20 cellular contexts compared by ENCODE assay signal in genomic region chr4:175540732-175541131, GRCh38.
DNase-seq lines count a peak whose midpoint lies in the region; ATAC-seq, FAIRE-seq and TF ChIP-seq lines count a peak whose summit lies in the region.
"Had no signal": no experiment of that assay in that cellular context is flagged by ENCODE, and none has a peak within 500 bp of the region (broad histone marks: within the 10 kb centered on the region; RNA-seq: fewer than 3 reads in every experiment).

No MANE protein-coding gene starts in this region.

- H3K4me3 ChIP-seq in HCT116 (replicated peaks in 1 of 2; ENCODE audit: low read depth in 1 of 2, low read length in 2 of 2) = no peak overlapping the region
- no peak overlapping the region for H3K4me3 ChIP-seq in OCI-LY1 (ENCODE audit: low read depth, low read length, poor library complexity, severe bottlenecking)
- H3K4me3 ChIP-seq in kidney (ENCODE audit: low read length in 2 of 2) = no peak overlapping the region
- H3K4me3 ChIP-seq in psoas muscle = no peak overlapping the region
- H3K4me3 ChIP-seq: A549, GM23338, K562 had no signal

- BruUV-seq in HCT116 (replicated peaks; lab: Mats Ljungman, UMichigan) = no TSS peak

- H3K9me2 ChIP-seq in HCT116 (ENCODE audit: insufficient read depth) (no peaks in the 10 kb centered on the region), OCI-LY1 (ENCODE audit: low read depth, low read length) (no peaks in the 10 kb centered on the region)

- ATAC-seq in HCT116 (peak; percentile 64), psoas muscle (no peak)
- ATAC-seq: A549, GM23338, K562 had no signal

- H3K4me2 ChIP-seq in HCT116 (ENCODE audit: low read length) (no peak overlapping the region), OCI-LY1 (ENCODE audit: low read length) (peak overlapping the region; percentile 26; the same call in 1 of the 2 replicates)
- H3K4me2 ChIP-seq: A549, GM23338 had no signal

- H4K20me1 ChIP-seq in HCT116 (ENCODE audit: insufficient read depth) = no peaks in the 10 kb centered on the region
- H4K20me1 ChIP-seq in OCI-LY1 (ENCODE audit: insufficient read depth, low read length) = no peaks in the 10 kb centered on the region

- H3K27me3 ChIP-seq in HCT116 (ENCODE audit: insufficient read depth, low read length) (no peaks in the 10 kb centered on the region), OCI-LY1 (ENCODE audit: insufficient read depth, low read length) (no peaks in the 10 kb centered on the region), psoas muscle (ENCODE audit: insufficient read depth in 3 of 3, low read length in 2 of 3) (no peaks in the 10 kb centered on the region)
- H3K27me3 ChIP-seq: BE2C had no signal

- WGBS in psoas muscle, 3 donors = 75 to 77% (median 76%) methylated on average over 7 of the region's 7 CpGs

- POLR2A ChIA-PET in HCT116 (lab: Charles Lee) = no interaction called here

- no peaks in the 10 kb centered on the region for H3K36me3 Mint-ChIP-seq in progenitor cell of endocrine pancreas (ENCODE audit: insufficient read depth)
- H3K36me3 Mint-ChIP-seq: CD4-positive, alpha-beta memory T cell had no signal

- H3K4me3 Mint-ChIP-seq in progenitor cell of endocrine pancreas (ENCODE audit: low read depth) = no peak overlapping the region
- H3K4me3 Mint-ChIP-seq: CD4-positive, alpha-beta memory T cell; GM23338; H9 had no signal

- no peaks in the 10 kb centered on the region for H3K4me1 Mint-ChIP-seq in progenitor cell of endocrine pancreas (ENCODE audit: low read depth)
- H3K4me1 Mint-ChIP-seq: CD4-positive, alpha-beta memory T cell; GM23338; H9 had no signal

- no peak for TF ChIP-seq POLR2A in HCT116 (IDR thresholded peaks at IDR 0.05; ENCODE audit: borderline replicate concordance, extremely low read depth, insufficient read depth, insufficient read length)

- H3K36me3 ChIP-seq in HCT116 (ENCODE audit: control insufficient read depth in 1 of 2, insufficient read depth in 2 of 2, low read length in 2 of 2) (no peaks in the 10 kb centered on the region), OCI-LY1 (ENCODE audit: insufficient read depth, low read length) (no peaks in the 10 kb centered on the region), kidney (ENCODE audit: control insufficient read depth in 1 of 2, insufficient read depth in 2 of 2, low read length in 2 of 2) (no peaks in the 10 kb centered on the region), psoas muscle (ENCODE audit: insufficient read depth in 1 of 2, low read depth in 1 of 2) (no peaks in the 10 kb centered on the region)
- H3K36me3 ChIP-seq: BE2C had no signal

- H3K27ac ChIP-seq in HCT116 (ENCODE audit: low read depth, low read length) (no peak overlapping the region), OCI-LY1 (ENCODE audit: low read depth, low read length, poor library complexity, severe bottlenecking) (no peak overlapping the region), kidney (ENCODE audit: low read depth in 2 of 2, low read length in 2 of 2) (no peak overlapping the region), psoas muscle (no peak overlapping the region)
- H3K27ac ChIP-seq: C4-2B had no signal

- RAD21 ChIA-PET in HCT116 (lab: Charles Lee; ENCODE audit: low non-redundant PET in 1 of 2, low total read pairs in 2 of 2, uncharacterized antibody in 2 of 2, unreplicated experiment in 2 of 2) = no interaction called here

- CTCF ChIA-PET in HCT116 (lab: Charles Lee) = no interaction called here

- no peak for TF ChIP-seq RAD21 in HCT116 (IDR thresholded peaks at IDR 0.05; ENCODE audit: low read depth)

- no peaks in the 10 kb centered on the region for H3K9me3 Mint-ChIP-seq in progenitor cell of endocrine pancreas (ENCODE audit: low read depth)

- DNase-seq in HCT116 (ENCODE audit: low read depth, low spot score) (no peak), kidney (peak; percentile 21), progenitor cell of endocrine pancreas (ENCODE audit: low spot score, unreplicated experiment) (no peak), psoas muscle (no peak), NCI-H510A treated with DMSO at 0.1 percent for 48 hours (lab: John Stamatoyannopoulos, UW) (no peak), GM13977 (ENCODE audit: low spot score) (no peak)
- DNase-seq: BE2C; CD4-positive, alpha-beta memory T cell; DMS153; DND-41; GDM1; H9 had no signal

- no peak for FAIRE-seq in kidney (lab: Jason Lieb, UNC)
- FAIRE-seq: A549, D721Med, GM18507, HTR-8/SVneo, K562 had no signal

- no peaks in the 10 kb centered on the region for H3K79me2 ChIP-seq in HCT116 (ENCODE audit: insufficient read depth, low read length)
- H3K79me2 ChIP-seq in OCI-LY1 (ENCODE audit: insufficient read depth, low read length) = no peaks in the 10 kb centered on the region

- H3K4me1 ChIP-seq in HCT116 (ENCODE audit: control insufficient read depth in 1 of 2, insufficient read depth in 2 of 2, low read length in 2 of 2) (peaks cover 13 to 15% of the 10 kb centered on the region in 2 experiments; a peak in 3 of 4 replicates), OCI-LY1 (ENCODE audit: insufficient read depth, low read length, severe bottlenecking) (peaks cover 20% of the 10 kb centered on the region), kidney (ENCODE audit: control insufficient read depth in 1 of 2, insufficient read depth in 1 of 2, low read depth in 1 of 2, low read length in 2 of 2) (no peaks in the 10 kb centered on the region), psoas muscle (no peaks in the 10 kb centered on the region)
- H3K4me1 ChIP-seq: BE2C had no signal

- H3K27me3 Mint-ChIP-seq in progenitor cell of endocrine pancreas = no peaks in the 10 kb centered on the region
- H3K27me3 Mint-ChIP-seq: CD4-positive, alpha-beta memory T cell had no signal

- no peak overlapping the region for H3K9ac ChIP-seq in HCT116 (ENCODE audit: low read length)
- H3K9ac ChIP-seq in OCI-LY1 (ENCODE audit: low read length) = no peak overlapping the region; the same call in 1 of the 2 replicates
- H3K9ac ChIP-seq in kidney (ENCODE audit: low read length in 2 of 2) = no peak overlapping the region

- peak overlapping the region; percentile 86 for H2AFZ ChIP-seq in HCT116 (ENCODE audit: low read depth, low read length, poor library complexity, severe bottlenecking)
- H2AFZ ChIP-seq in OCI-LY1 (ENCODE audit: low read length) = peak overlapping the region; percentile 54; the same call in 1 of the 2 replicates
- H2AFZ ChIP-seq: GM23338 had no signal

- TF ChIP-seq CTCF in HCT116 (IDR thresholded peaks at IDR 0.05 in 2 of 3, conservative IDR thresholded peaks at IDR 0.05 in 1 of 3; ENCODE audit: borderline replicate concordance in 1 of 3, insufficient read depth in 1 of 3, low read depth in 2 of 3, low read length in 2 of 3) (no peak), OCI-LY1 (IDR thresholded peaks at IDR 0.05; ENCODE audit: low read length) (peak; percentile 9; the same call in 1 of the 2 replicates), kidney (IDR thresholded peaks at IDR 0.05; ENCODE audit: borderline replicate concordance, extremely low read depth, insufficient read depth) (no peak), progenitor cell of endocrine pancreas (IDR thresholded peaks at IDR 0.05; ENCODE audit: unreplicated experiment) (no peak), psoas muscle (IDR thresholded peaks at IDR 0.05) (no peak), GM13977 (IDR thresholded peaks at IDR 0.05; ENCODE audit: extremely low read depth, insufficient read depth, missing control alignments) (no peak)

- H3F3A ChIP-seq in OCI-LY1 (ENCODE audit: insufficient read depth, low read length) = no peaks in the 10 kb centered on the region

- peak overlapping the region; percentile 64 for H3K27ac Mint-ChIP-seq in progenitor cell of endocrine pancreas
- H3K27ac Mint-ChIP-seq: CD4-positive, alpha-beta memory T cell; GM23338; H9 had no signal

- H3K9me3 ChIP-seq in HCT116 (ENCODE audit: control insufficient read depth in 1 of 2, insufficient read depth in 1 of 2, low read depth in 1 of 2, low read length in 2 of 2) (no peaks in the 10 kb centered on the region), OCI-LY1 (ENCODE audit: low read length) (no peaks in the 10 kb centered on the region; the same call in 1 of the 2 replicates), kidney (ENCODE audit: control insufficient read depth in 1 of 2, low read length in 2 of 2) (no peaks in the 10 kb centered on the region), psoas muscle (no peaks in the 10 kb centered on the region)
- H3K9me3 ChIP-seq: BE2C had no signal

- in situ Hi-C loops in GM13977 (cut with MboI; ENCODE audit: low pct_unique_long_range_greater_than_20kb, low sequenced_read_pairs, unreplicated experiment) = no loop called here

- intact Hi-C loops in HCT116 (cut with micrococcal nuclease) (no loop called here), kidney (cut with DNase I) (no loop called here), psoas muscle (cut with DNase I) (no loop called here)

TF ChIP-seq in HCT116, 20 proteins besides CTCF, POLR2A, EP300 and RAD21 (continues in another document):
- TF ChIP-seq ZFX (IDR thresholded peaks at IDR 0.05) (no peak), EGR1 (IDR thresholded peaks at IDR 0.05; ENCODE audit: low read depth) (no peak), YY1 (IDR thresholded peaks at IDR 0.05; ENCODE audit: extremely low read depth, insufficient replicate concordance, low read depth, low read length) (no peak), FOSL1 (IDR thresholded peaks at IDR 0.05; ENCODE audit: low read depth) (no peak), EZH2 (IDR thresholded peaks at IDR 0.05) (no peak), SIN3A (IDR thresholded peaks at IDR 0.05; ENCODE audit: low read depth) (no peak), MAX (IDR thresholded peaks at IDR 0.05) (no peak), TCF7L2 (IDR thresholded peaks at IDR 0.05; ENCODE audit: borderline replicate concordance, extremely low read depth, insufficient read depth, insufficient read length) (no peak), SP1 (IDR thresholded peaks at IDR 0.05; ENCODE audit: low read depth) (no peak), EZH2phosphoT487 (IDR thresholded peaks at IDR 0.05; ENCODE audit: borderline replicate concordance) (no peak), ZNF274 (IDR thresholded peaks at IDR 0.05; ENCODE audit: low read depth, low read length) (no peak), ELF1 (IDR thresholded peaks at IDR 0.05; ENCODE audit: borderline replicate concordance, low read depth) (no peak)
